20 cellular contexts compared by ENCODE assay signal in the genomic region with DNA sequence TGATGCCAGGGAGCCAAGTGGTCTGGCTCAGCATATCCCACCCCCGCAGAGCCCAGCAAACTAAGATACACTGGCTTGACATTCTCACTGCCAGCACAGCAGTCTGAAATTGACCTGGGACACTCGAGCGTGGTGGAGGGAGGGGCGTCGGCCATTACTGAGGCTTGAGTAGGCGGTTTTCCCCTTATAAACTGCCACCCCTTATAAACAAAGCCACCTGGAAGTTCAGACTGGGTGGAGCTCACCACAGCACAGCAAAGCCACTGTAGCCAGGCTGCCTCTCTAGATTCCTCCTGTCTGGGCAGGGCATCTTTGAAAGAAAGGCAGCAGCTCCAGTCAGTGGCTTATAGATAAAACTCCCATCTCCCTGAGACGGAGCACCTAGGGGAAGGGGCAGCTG. TPM values are rescaled to one million over a fixed set of nuclear protein-coding genes. Genes with fewer than 3 reads are reported as not detected.
"Had no signal": no experiment of that assay in that cellular context is flagged by ENCODE, and none has a peak within 500 bp of the region (broad histone marks: within the 10 kb centered on the region; RNA-seq: fewer than 3 reads in every experiment).

No MANE protein-coding gene starts in this region.

- H3K4me1 Mint-ChIP-seq: activated CD4-positive, alpha-beta T cell treated with anti-CD3 and anti-CD28 coated beads, Interleukin-2, amount 10 ng/mL, durations not matched to agents 7 days and 5 days; brain; stimulated activated naive B cell treated with anti-CD40 and anti-IgM and Interleukin-4, amounts not matched to agents 10 μg/mL and 1 μg/mL and 100 μg/mL, for 72 hours had no signal

- H3K36me3 ChIP-seq: neutrophil, sigmoid colon, spleen, upper lobe of right lung had no signal

- H3K27ac Mint-ChIP-seq: activated CD4-positive, alpha-beta T cell treated with anti-CD3 and anti-CD28 coated beads, Interleukin-2, amount 10 ng/mL, durations not matched to agents 7 days and 5 days; activated CD8-positive, alpha-beta T cell treated with anti-CD3 and anti-CD28 coated beads, Interleukin-2, amount 10 ng/mL, durations not matched to agents 7 days and 5 days; activated naive CD4-positive, alpha-beta T cell treated with anti-CD3 and anti-CD28 coated beads for 36 hours; brain; effector memory CD8-positive, alpha-beta T cell; natural killer cell treated with Interleukin-12 subunit alpha and Interleukin-12 subunit beta and Interleukin-15 and Interleukin-18, amount 100 ng/mL, for 72 hours; stimulated activated naive B cell treated with anti-CD40 and anti-IgM and Interleukin-4, amounts not matched to agents 10 μg/mL and 1 μg/mL and 100 μg/mL, for 72 hours had no signal

- H3K4me3 ChIP-seq: lung, sigmoid colon, spleen, upper lobe of right lung had no signal

- H3K9me3 ChIP-seq: neutrophil, upper lobe of right lung had no signal

- H3K27me3 ChIP-seq: neutrophil, sigmoid colon, spleen, upper lobe of right lung had no signal

- H3K27me3 Mint-ChIP-seq: activated CD4-positive, alpha-beta T cell treated with anti-CD3 and anti-CD28 coated beads, Interleukin-2, amount 10 ng/mL, durations not matched to agents 7 days and 5 days; brain; effector memory CD8-positive, alpha-beta T cell; natural killer cell treated with Interleukin-12 subunit alpha and Interleukin-12 subunit beta and Interleukin-15 and Interleukin-18, amount 100 ng/mL, for 72 hours; stimulated activated naive B cell treated with anti-CD40 and anti-IgM and Interleukin-4, amounts not matched to agents 10 μg/mL and 1 μg/mL and 100 μg/mL, for 72 hours had no signal

- H3K36me3 Mint-ChIP-seq: brain; stimulated activated naive B cell treated with anti-CD40 and anti-IgM and Interleukin-4, amounts not matched to agents 10 μg/mL and 1 μg/mL and 100 μg/mL, for 72 hours had no signal

- ATAC-seq: activated CD8-positive, alpha-beta T cell treated with anti-CD3 and anti-CD28 coated beads, Interleukin-2, amount 10 ng/mL, durations not matched to agents 7 days and 5 days; activated T-cell treated with anti-CD3 and anti-CD28 coated beads, Interleukin-2, amount 50 U/mL, for 4 hours; effector memory CD8-positive, alpha-beta T cell; left lobe of liver; natural killer cell treated with Interleukin-12 subunit alpha and Interleukin-12 subunit beta and Interleukin-15 and Interleukin-18, amount 100 ng/mL, for 72 hours; stimulated activated naive B cell treated with anti-CD40 and anti-IgM and Interleukin-4, amounts not matched to agents 10 μg/mL and 1 μg/mL and 100 μg/mL, for 72 hours; upper lobe of right lung had no signal

- H3K27ac ChIP-seq: neutrophil, sigmoid colon, spleen, upper lobe of right lung had no signal

- H3K4me1 ChIP-seq: sigmoid colon, spleen, upper lobe of right lung had no signal

- H3K4me3 Mint-ChIP-seq: activated CD4-positive, alpha-beta T cell treated with anti-CD3 and anti-CD28 coated beads, Interleukin-2, amount 10 ng/mL, durations not matched to agents 7 days and 5 days; activated CD8-positive, alpha-beta T cell treated with anti-CD3 and anti-CD28 coated beads, Interleukin-2, amount 10 ng/mL, durations not matched to agents 7 days and 5 days; activated naive CD4-positive, alpha-beta T cell treated with anti-CD3 and anti-CD28 coated beads for 36 hours; activated T-cell treated with anti-CD3 and anti-CD28 coated beads, Interleukin-2, amount 50 U/mL, for 4 hours; brain; effector memory CD8-positive, alpha-beta T cell; natural killer cell treated with Interleukin-12 subunit alpha and Interleukin-12 subunit beta and Interleukin-15 and Interleukin-18, amount 100 ng/mL, for 72 hours; stimulated activated naive B cell treated with anti-CD40 and anti-IgM and Interleukin-4, amounts not matched to agents 10 μg/mL and 1 μg/mL and 100 μg/mL, for 72 hours had no signal

- DNase-seq: activated CD4-positive, alpha-beta T cell treated with anti-CD3 and anti-CD28 coated beads, Interleukin-2, amount 10 ng/mL, durations not matched to agents 7 days and 5 days; activated CD4-positive, CD25-positive, alpha-beta regulatory T cell; activated CD8-positive, alpha-beta T cell treated with anti-CD3 and anti-CD28 coated beads, Interleukin-2, amount 10 ng/mL, durations not matched to agents 7 days and 5 days; activated naive CD4-positive, alpha-beta T cell treated with anti-CD3 and anti-CD28 coated beads for 36 hours; activated T-cell treated with anti-CD3 and anti-CD28 coated beads, Interleukin-2, amount 50 U/mL, for 4 hours; caudate nucleus; effector memory CD8-positive, alpha-beta T cell; foreskin melanocyte; hypothalamus; sigmoid colon; spleen; stimulated activated CD4-positive, alpha-beta T cell treated with anti-CD3 and anti-CD28 coated beads, Interleukin-4, amount 100 ng/mL, for 4 hours; stimulated activated naive B cell treated with anti-CD40 and anti-IgM and Interleukin-4, amounts not matched to agents 10 μg/mL and 1 μg/mL and 100 μg/mL, for 72 hours; upper lobe of right lung had no signal

RNA-seq across cellular contexts. Expression of gene TINAG, which starts 19.4 kb away (rescaled TPM):
- total RNA-seq: activated CD4-positive, alpha-beta T cell treated with anti-CD3 and anti-CD28 coated beads, Interleukin-2, amount 10 ng/mL, durations not matched to agents 7 days and 5 days; activated CD8-positive, alpha-beta T cell treated with anti-CD3 and anti-CD28 coated beads, Interleukin-2, amount 10 ng/mL, durations not matched to agents 7 days and 5 days; activated naive CD4-positive, alpha-beta T cell treated with anti-CD3 and anti-CD28 coated beads for 36 hours; activated T-cell treated with anti-CD3 and anti-CD28 coated beads, Interleukin-2, amount 50 U/mL, for 4 hours; dermis microvascular lymphatic vessel endothelial cell; left lobe of liver; lung; natural killer cell treated with Interleukin-12 subunit alpha and Interleukin-12 subunit beta and Interleukin-15 and Interleukin-18, amount 100 ng/mL, for 72 hours; sigmoid colon; spleen; upper lobe of right lung had no signal
